13 cellular contexts compared by ENCODE assay signal in the genomic region with DNA sequence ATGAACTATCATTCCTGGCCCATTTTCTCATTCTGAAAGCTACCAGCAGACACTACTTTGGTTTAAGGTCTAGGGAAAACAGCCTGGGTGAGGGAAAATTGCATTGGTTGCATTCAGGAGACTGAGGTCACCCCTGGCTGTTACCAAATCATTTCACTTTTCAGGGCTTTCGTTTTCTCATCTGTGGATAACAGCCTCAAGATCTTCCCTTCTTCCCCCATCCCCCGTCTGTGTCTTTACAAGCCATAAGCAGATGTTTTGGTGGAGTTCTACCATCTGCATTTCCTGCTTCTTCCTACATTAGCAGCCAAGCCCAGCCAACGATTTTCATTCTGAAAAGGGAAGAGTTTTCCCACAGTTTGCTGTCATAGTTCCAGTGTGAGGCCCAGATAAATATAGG. TPM values are rescaled to one million over a fixed set of nuclear protein-coding genes. Genes with fewer than 3 reads are reported as not detected.
DNase-seq lines count a peak whose midpoint lies in the region; ATAC-seq and TF ChIP-seq lines count a peak whose summit lies in the region.
"Had no signal": no experiment of that assay in that cellular context is flagged by ENCODE, and none has a peak within 500 bp of the region (broad histone marks: within the 10 kb centered on the region; RNA-seq: fewer than 3 reads in every experiment).

No MANE protein-coding gene starts in this region.

- H3K4me3 Mint-ChIP-seq in activated CD8-positive, alpha-beta T cell treated with anti-CD3 and anti-CD28 coated beads for 36 hours, result no peak overlapping the region
- H3K4me3 Mint-ChIP-seq: T-helper 1 cell treated with Interleukin-12 subunit alpha and Interleukin-12 subunit beta and Interleukin-4 antibody, amounts not matched to agents 30 μg/mL and 1 μg/mL, for 36 hours had no signal

- no peak overlapping the region for H2BK12ac ChIP-seq in mesenchymal stem cell (ENCODE audit: low read length in 2 of 2)

- H3K9ac ChIP-seq in GM23248 (no peak overlapping the region), mesenchymal stem cell (ENCODE audit: low read length) (no peak overlapping the region)

- WGBS in GM23248 (ENCODE audit: low coverage in 1 of 2, low lambda C conversion rate in 2 of 2, missing lambda C conversion rate in 2 of 2), 2 experiments, result 25 to 31% methylated on average over 3 of the region's 3 CpGs
- WGBS in mesenchymal stem cell, result 81% methylated on average over 2 of the region's 3 CpGs

- in situ Hi-C loops in GM23248 (cut with MboI), result no loop called here

- H3K4me3 ChIP-seq in GM23248 (no peak overlapping the region), mesenchymal stem cell (ENCODE audit: insufficient read depth in 1 of 2, low read depth in 1 of 2, low read length in 2 of 2) (no peak overlapping the region)
- H3K4me3 ChIP-seq: MG63, smooth muscle cell had no signal

- H3K27ac ChIP-seq in GM23248 (no peak overlapping the region), mesenchymal stem cell (ENCODE audit: low read length, poor library complexity, severe bottlenecking) (peak overlapping the region; percentile 58)

- no peak overlapping the region for H2BK15ac ChIP-seq in mesenchymal stem cell (ENCODE audit: low read depth, poor library complexity, severe bottlenecking)

- H2AFZ ChIP-seq in GM23248, result no peak overlapping the region
- no peak overlapping the region for H2AFZ ChIP-seq in mesenchymal stem cell (ENCODE audit: low read depth, low read length)

- H3K27me3 Mint-ChIP-seq in activated CD8-positive, alpha-beta T cell treated with anti-CD3 and anti-CD28 coated beads for 36 hours, result peaks cover 3% of the 10 kb centered on the region

- TF ChIP-seq CTCF in activated CD8-positive, alpha-beta T cell treated with anti-CD3 and anti-CD28 coated beads for 36 hours (IDR thresholded peaks at IDR 0.05), result no peak

- H3K4me2 ChIP-seq in GM23248 (ENCODE audit: unreplicated experiment) (no peak overlapping the region), mesenchymal stem cell (ENCODE audit: low read length, poor library complexity, severe bottlenecking) (no peak overlapping the region)
- H3K4me2 ChIP-seq: smooth muscle cell had no signal

- DNase-seq in GM23248, result peak; percentile 17
- DNase-seq in mesenchymal stem cell, result no peak
- no peak for DNase-seq in activated CD8-positive, alpha-beta T cell treated with anti-CD3 and anti-CD28 coated beads for 36 hours
- no peak for DNase-seq in SW480 (ENCODE audit: low spot score)
- DNase-seq in activated T-cell treated with anti-CD3 and anti-CD28 coated beads, Interleukin-2, amount 50 U/mL, for 48 hours, result no peak
- DNase-seq: activated CD4-positive, alpha-beta T cell treated with anti-CD3 and anti-CD28 coated beads for 48 hours; CD4-positive, alpha-beta memory T cell; MG63; substantia nigra had no signal

- no peak overlapping the region for H2BK120ac ChIP-seq in mesenchymal stem cell (ENCODE audit: low read depth, low read length)

- no peaks in the 10 kb centered on the region for H3K36me3 Mint-ChIP-seq in activated CD8-positive, alpha-beta T cell treated with anti-CD3 and anti-CD28 coated beads for 36 hours (ENCODE audit: low read depth)
- H3K36me3 Mint-ChIP-seq: CD4-positive, alpha-beta memory T cell had no signal

- ATAC-seq in GM18505 (IDR thresholded peaks at IDR 0.05; ENCODE audit: unreplicated experiment), result peak; percentile 35
- ATAC-seq in HG03571 (IDR thresholded peaks at IDR 0.05; ENCODE audit: unreplicated experiment), result peak; percentile 33
- no peak for ATAC-seq in activated CD8-positive, alpha-beta T cell treated with anti-CD3 and anti-CD28 coated beads for 36 hours

- no peak overlapping the region for H3K4ac ChIP-seq in mesenchymal stem cell (ENCODE audit: low read depth in 1 of 2, low read length in 2 of 2)

- peaks cover 11% of the 10 kb centered on the region; the same call in 1 of the 2 replicates for H3F3A ChIP-seq in GM23248 (ENCODE audit: insufficient read depth)

- no peak for TF ChIP-seq POLR2A in GM18505 (IDR thresholded peaks at IDR 0.05; ENCODE audit: borderline replicate concordance, extremely low read depth, insufficient read depth, insufficient read length)

- no peaks in the 10 kb centered on the region for H3K9me2 ChIP-seq in GM23248 (ENCODE audit: insufficient read depth)

- H2AK5ac ChIP-seq in mesenchymal stem cell (ENCODE audit: low read length, severe bottlenecking), result no peak overlapping the region

- H3K36me3 ChIP-seq in GM23248 (ENCODE audit: low read depth) (0 out of 2 replicates have a peak, but pooled peaks cover 15% of the 10 kb centered on the region), mesenchymal stem cell (ENCODE audit: control insufficient read depth in 1 of 2, insufficient read depth in 2 of 2, low read depth in 1 of 2, low read length in 2 of 2) (peaks cover 0 to 13% of the 10 kb centered on the region in 2 experiments)
- H3K36me3 ChIP-seq: MG63 had no signal

- H3K79me1 ChIP-seq in mesenchymal stem cell (replicated peaks; ENCODE audit: low read length, poor library complexity, severe bottlenecking), result peaks cover 19% of the 10 kb centered on the region

- H2BK5ac ChIP-seq in mesenchymal stem cell (ENCODE audit: low read depth, low read length, poor library complexity, severe bottlenecking), result no peak overlapping the region

- POLR2A ChIA-PET in activated CD8-positive, alpha-beta T cell treated with anti-CD3 and anti-CD28 coated beads for 36 hours (lab: Charles Lee), result interaction anchor here (0.5 kb wide), 1 partner anchor 421 kb away, joined by 3 read pairs; no protein-coding TSS in a partner anchor

- CTCF ChIA-PET in activated CD8-positive, alpha-beta T cell treated with anti-CD3 and anti-CD28 coated beads for 36 hours (lab: Charles Lee), result no interaction called here

- peaks cover 2% of the 10 kb centered on the region for H3K9me3 Mint-ChIP-seq in activated CD8-positive, alpha-beta T cell treated with anti-CD3 and anti-CD28 coated beads for 36 hours

- intact Hi-C loops in activated CD8-positive, alpha-beta T cell treated with anti-CD3 and anti-CD28 coated beads for 36 hours (cut with micrococcal nuclease), result no loop called here

- H3K79me2 ChIP-seq in GM23248 (ENCODE audit: insufficient read depth), result peaks cover 100% of the 10 kb centered on the region

- H4K91ac ChIP-seq in mesenchymal stem cell (ENCODE audit: low read length), result no peak overlapping the region

- H3K27ac Mint-ChIP-seq in activated CD8-positive, alpha-beta T cell treated with anti-CD3 and anti-CD28 coated beads for 36 hours, result no peak overlapping the region
- H3K27ac Mint-ChIP-seq: CD4-positive, alpha-beta memory T cell; T-helper 1 cell treated with Interleukin-12 subunit alpha and Interleukin-12 subunit beta and Interleukin-4 antibody, amounts not matched to agents 30 μg/mL and 1 μg/mL, for 36 hours had no signal

- H4K8ac ChIP-seq in mesenchymal stem cell (ENCODE audit: low read length), result no peak overlapping the region

- H3K18ac ChIP-seq in mesenchymal stem cell (ENCODE audit: low read depth in 1 of 2, low read length in 2 of 2), result no peak overlapping the region

- no peaks in the 10 kb centered on the region for H4K20me1 ChIP-seq in GM23248 (ENCODE audit: insufficient read depth)

- H3K14ac ChIP-seq in mesenchymal stem cell (ENCODE audit: low read length in 2 of 2), result no peak overlapping the region

- no peaks in the 10 kb centered on the region for H3K4me1 Mint-ChIP-seq in activated CD8-positive, alpha-beta T cell treated with anti-CD3 and anti-CD28 coated beads for 36 hours (ENCODE audit: low read depth)
- H3K4me1 Mint-ChIP-seq: CD4-positive, alpha-beta memory T cell had no signal

- H3K4me1 ChIP-seq in GM23248 (ENCODE audit: insufficient read depth) (no peaks in the 10 kb centered on the region), mesenchymal stem cell (ENCODE audit: control insufficient read depth, insufficient read depth, low read depth, low read length) (peaks cover 5% of the 10 kb centered on the region)

- no peaks in the 10 kb centered on the region for H3K9me3 ChIP-seq in GM23248 (ENCODE audit: low read depth)
- peaks cover 10% of the 10 kb centered on the region for H3K9me3 ChIP-seq in mesenchymal stem cell (ENCODE audit: control insufficient read depth, low read length)

- no peak overlapping the region for H3K23ac ChIP-seq in mesenchymal stem cell (ENCODE audit: low read length in 2 of 2)

- no peaks in the 10 kb centered on the region for H3K27me3 ChIP-seq in GM23248 (replicated peaks; ENCODE audit: insufficient read depth)
- H3K27me3 ChIP-seq in mesenchymal stem cell (ENCODE audit: control insufficient read depth in 1 of 2, insufficient read depth in 1 of 2, low read length in 2 of 2), result no peaks in the 10 kb centered on the region
- H3K27me3 ChIP-seq: MG63 had no signal

RNA-seq across cellular contexts. Expression of gene KIAA1549L, which starts 11.7 kb away (rescaled TPM):
- total RNA-seq in GM23248 (2014; rRNA removed; shearing (Covaris generic)), result 29.9 and 35.3 TPM in 2 replicates
- polyA plus RNA-seq in GM23248 (2016; fragmentation: Nextera tagmentation; extraction: Ambion mirVana), result 6.3 and 6.9 TPM in 2 replicates
- 1.2 TPM for polyA plus RNA-seq in mesenchymal stem cell (2013, experiment 1 of 2)
- polyA plus RNA-seq in mesenchymal stem cell (2013, experiment 2 of 2), result 1.1 TPM
- not detected for total RNA-seq in activated CD8-positive, alpha-beta T cell treated with anti-CD3 and anti-CD28 coated beads for 36 hours
- total RNA-seq: CD4-positive, alpha-beta memory T cell had no signal
- polyA plus RNA-seq: CD4-positive, alpha-beta memory T cell had no signal

Comparison
In these comparisons a context has a peak if more than half of its experiments do, and no peak if none do; other contexts are left out.
1. RNA of gene KIAA1549L, which starts 11.7 kb away (total RNA-seq): 29.9 to 35.3 TPM in GM23248; not detected in activated CD8-positive, alpha-beta T cell treated with anti-CD3 and anti-CD28 coated beads for 36 hours; every median in the first group is over 10 times any median in the second.